In the genomic region with DNA sequence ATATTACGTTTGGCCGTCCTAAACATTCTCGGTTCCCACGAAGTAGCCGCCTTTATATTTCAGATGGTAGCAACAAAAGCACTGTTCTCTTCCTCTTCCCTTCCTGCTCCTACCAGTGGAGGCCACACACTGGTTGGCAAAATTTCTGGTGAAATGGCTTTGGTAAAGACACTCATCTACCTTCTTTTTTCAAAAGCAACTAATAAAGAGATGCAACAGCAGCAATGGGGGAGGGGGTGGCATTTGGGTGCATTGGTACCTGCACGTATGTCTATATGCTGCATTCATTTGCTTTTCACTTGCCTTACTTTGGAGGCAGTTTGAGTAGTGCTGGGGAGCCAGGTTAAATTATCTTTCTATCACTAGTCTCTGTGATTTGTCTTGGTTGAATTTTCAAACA, we compare ENCODE assay signal across 26 cellular contexts. TPM values are rescaled to one million over a fixed set of nuclear protein-coding genes. Genes with fewer than 3 reads are reported as not detected.
"Had no signal": no experiment of that assay in that cellular context is flagged by ENCODE, and none has a peak within 500 bp of the region (broad histone marks: within the 10 kb centered on the region; RNA-seq: fewer than 3 reads in every experiment).

No MANE protein-coding gene starts in this region.

- H3K4me3 Mint-ChIP-seq: activated T-helper 17 cell treated with anti-CD3 and anti-CD28 coated beads, Interleukin-2, amount 50 U/mL, for 72 hours; memory B cell; WTC11 had no signal

- ATAC-seq: activated T-helper 17 cell treated with anti-CD3 and anti-CD28 coated beads, Interleukin-2, amount 50 U/mL, for 72 hours; left cardiac atrium; psoas muscle; WTC11 had no signal

- H3K4me3 ChIP-seq: ascending aorta, hepatocyte, pancreas, psoas muscle, right atrium auricular region, spleen, thyroid gland had no signal

- H3K27ac ChIP-seq: ascending aorta, hepatocyte, pancreas, psoas muscle, right atrium auricular region, spleen, thyroid gland had no signal

- H3K9me3 Mint-ChIP-seq: activated T-helper 17 cell treated with anti-CD3 and anti-CD28 coated beads, Interleukin-2, amount 50 U/mL, for 72 hours; nephron progenitor cell; WTC11 had no signal

- H2AFZ ChIP-seq: hepatocyte had no signal

- H3K36me3 ChIP-seq: ascending aorta, pancreas, right atrium auricular region, spleen, thyroid gland had no signal

- H3K27ac Mint-ChIP-seq: activated naive CD4-positive, alpha-beta T cell treated with anti-CD3 and anti-CD28 coated beads, Interleukin-2, amount 50 U/mL, for 72 hours; activated T-helper 17 cell treated with anti-CD3 and anti-CD28 coated beads, Interleukin-2, amount 50 U/mL, for 72 hours; memory B cell; nephron progenitor cell; WTC11 had no signal

- H3K9me3 ChIP-seq: ascending aorta, pancreas, psoas muscle, right atrium auricular region, spleen, thyroid gland had no signal

- DNase-seq: activated T-cell treated with anti-CD3 and anti-CD28 coated beads, Interleukin-2, amount 50 U/mL, for 1 hour; cerebellar nuclear complex; effector CD4-positive, alpha-beta T cell; left cardiac atrium; nephron progenitor cell; pancreas; psoas muscle; spleen; stimulated activated CD4-positive, alpha-beta T cell treated with anti-CD3 and anti-CD28 coated beads, Interleukin-4, amount 100 ng/mL, for 1 hour; stimulated activated naive CD4-positive, alpha-beta T cell; T1000; thyroid gland had no signal

- H3K36me3 Mint-ChIP-seq: WTC11 had no signal

RNA-seq across cellular contexts. Expression of a gene that starts 6.0 kb away (rescaled TPM):
- total RNA-seq: activated naive CD4-positive, alpha-beta T cell treated with anti-CD3 and anti-CD28 coated beads, Interleukin-2, amount 50 U/mL, for 72 hours; activated T-helper 17 cell treated with anti-CD3 and anti-CD28 coated beads, Interleukin-2, amount 50 U/mL, for 72 hours; ascending aorta; bronchial epithelial cell; fibroblast of lung; glomerular endothelial cell; lower leg skin; pancreas; psoas muscle; right atrium auricular region; spleen; T-helper 1 cell treated with Interleukin-12 subunit alpha and Interleukin-12 subunit beta and Interleukin-4 antibody, amounts not matched to agents 30 ng/mL and 1 ng/mL, for 36 hours; thyroid gland; ureter had no signal
- polyA plus RNA-seq: adipose tissue, fibroblast of lung, hepatocyte, pancreas had no signal
